ENCODE assay signal across 1 cellular context in the genomic region with DNA sequence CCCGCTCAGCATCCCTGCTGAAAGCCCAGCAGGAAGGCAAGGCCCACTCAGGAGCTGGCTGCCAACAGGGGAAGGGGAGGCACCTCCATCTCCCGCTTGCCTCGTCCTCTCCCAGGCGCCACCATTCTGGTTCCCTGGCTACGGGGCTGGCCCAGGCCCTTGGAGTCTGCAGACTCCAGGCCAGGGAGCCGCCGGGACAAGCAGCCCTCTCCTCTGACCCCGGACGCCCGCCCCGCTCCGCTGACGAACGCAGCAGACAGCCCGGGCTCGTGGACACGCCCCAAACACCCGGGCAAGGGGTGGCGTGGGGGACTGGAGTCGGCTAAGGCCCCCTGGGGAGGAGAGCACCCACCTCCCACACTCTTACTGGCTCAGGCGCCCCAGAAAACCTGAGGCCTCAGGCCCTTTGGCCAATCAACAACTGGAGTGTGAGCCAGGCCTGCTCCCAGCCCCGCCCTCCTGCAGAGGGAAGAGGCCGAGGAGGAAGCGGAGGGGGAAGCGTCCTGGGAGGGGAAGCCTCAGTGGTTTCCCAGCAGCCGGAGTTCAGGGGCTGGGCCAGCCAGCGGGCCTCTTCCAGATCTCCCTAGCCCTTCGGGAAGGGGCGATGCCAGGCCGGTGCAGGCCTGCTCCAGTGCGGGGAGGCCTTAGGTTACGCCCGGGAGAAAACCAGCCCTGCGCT.
TF ChIP-seq lines count a peak whose summit lies in the region.

No MANE protein-coding gene starts in this region.

TF ChIP-seq in endothelial cell of umbilical vein, 7 proteins besides CTCF, POLR2A, EP300 and RAD21:
- TF ChIP-seq, protein P1, sequence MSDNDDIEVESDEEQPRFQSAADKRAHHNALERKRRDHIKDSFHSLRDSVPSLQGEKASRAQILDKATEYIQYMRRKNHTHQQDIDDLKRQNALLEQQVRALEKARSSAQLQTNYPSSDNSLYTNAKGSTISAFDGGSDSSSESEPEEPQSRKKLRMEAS (IDR thresholded peaks at IDR 0.05; ENCODE audit: insufficient read depth, insufficient read length): no peak
- TF ChIP-seq FOS (IDR thresholded peaks at IDR 0.05; ENCODE audit: borderline replicate concordance, insufficient read depth, low read length): no peak
- no peak for TF ChIP-seq EZH2 (IDR thresholded peaks at IDR 0.05; ENCODE audit: borderline replicate concordance, low read depth, low read length, severe bottlenecking)
- TF ChIP-seq JUN (IDR thresholded peaks at IDR 0.05; ENCODE audit: borderline replicate concordance, insufficient read depth, insufficient read length, low read depth): no peak
- TF ChIP-seq POLR2AphosphoS5 (IDR thresholded peaks at IDR 0.05; ENCODE audit: insufficient read depth, low read depth, low read length): peak; percentile 67
